ENCODE assay signal across 8 cellular contexts in genomic region chr4:83110222-83110945, GRCh38. TPM values are rescaled to one million over a fixed set of nuclear protein-coding genes. Genes with fewer than 3 reads are reported as not detected.
DNase-seq lines count a peak whose midpoint lies in the region; ATAC-seq and TF ChIP-seq lines count a peak whose summit lies in the region.

No MANE protein-coding gene starts in this region.

- intact Hi-C loops in activated CD4-positive, alpha-beta T cell treated with anti-CD3 and anti-CD28 coated beads for 36 hours (cut with DNase I, micrococcal nuclease): loop anchor here (1.0 to 10.0 kb wide), 17 partner anchors 36 to 736 kb away; partner anchors contain the start of genes COQ2 (in 2 of the 2), HELQ (in 2 of the 2), COPS4 (in 1 of the 2) and MRPS18C (in 1 of the 2)

- POLR2A ChIA-PET in activated CD4-positive, alpha-beta T cell treated with anti-CD3 and anti-CD28 coated beads for 36 hours (lab: Charles Lee): interaction anchor here (0.6 to 1.3 kb wide), 6 partner anchors 36 to 661 kb away, joined by 3 to 5 read pairs (median 4); partner anchors contain the start of genes COPS4 and COQ2

- peaks cover 49% of the 10 kb centered on the region for H3K4me1 Mint-ChIP-seq in activated CD4-positive, alpha-beta T cell treated with anti-CD3 and anti-CD28 coated beads for 36 hours

- no peaks in the 10 kb centered on the region for H3K27me3 Mint-ChIP-seq in activated CD4-positive, alpha-beta T cell treated with anti-CD3 and anti-CD28 coated beads for 36 hours

- H3K9me3 Mint-ChIP-seq in activated CD4-positive, alpha-beta T cell treated with anti-CD3 and anti-CD28 coated beads for 36 hours (ENCODE audit: low read depth): no peaks in the 10 kb centered on the region

- DNase-seq in AG20443 (ENCODE audit: low spot score) (peak; percentile 85), NCI-H345 (lab: John Stamatoyannopoulos, UW) (peak; percentile 94), coronary artery (ENCODE audit: low spot score) (peak; percentile 85), left kidney (ENCODE audit: low read depth, low spot score) (peak; percentile 94)
- peak; percentile 96 for DNase-seq in activated CD4-positive, alpha-beta T cell treated with anti-CD3 and anti-CD28 coated beads for 36 hours
- DNase-seq in stimulated activated CD4-positive, alpha-beta T cell treated with anti-CD3 and anti-CD28 coated beads, Interleukin-2, amount 100 ng/mL, for 24 hours: peak; percentile 91 to 93

- H3K4me3 Mint-ChIP-seq in activated CD4-positive, alpha-beta T cell treated with anti-CD3 and anti-CD28 coated beads for 36 hours: peak overlapping the region; percentile 91

- H3K27ac ChIP-seq in coronary artery: peak overlapping the region in 1 of 2 donors; percentile 54

- ATAC-seq in GM19023 (IDR thresholded peaks at IDR 0.05; ENCODE audit: unreplicated experiment): peak; percentile 79
- ATAC-seq in HG03280 (IDR thresholded peaks at IDR 0.05; ENCODE audit: unreplicated experiment): peak; percentile 85
- peak; percentile 81 for ATAC-seq in activated CD4-positive, alpha-beta T cell treated with anti-CD3 and anti-CD28 coated beads for 36 hours

- CTCF ChIA-PET in activated CD4-positive, alpha-beta T cell treated with anti-CD3 and anti-CD28 coated beads for 36 hours (lab: Charles Lee): interaction anchor here (0.6 to 4.3 kb wide), 30 partner anchors 10 to 314 kb away, joined by 3 to 29 read pairs (median 4); partner anchors contain the start of genes COPS4 and COQ2

- TF ChIP-seq CTCF in coronary artery (IDR thresholded peaks at IDR 0.05): peak; percentile 30

- peak overlapping the region; percentile 73 for H3K4me3 ChIP-seq in coronary artery

- H3K27ac Mint-ChIP-seq in activated CD4-positive, alpha-beta T cell treated with anti-CD3 and anti-CD28 coated beads for 36 hours: peak overlapping the region; percentile 96

- H3K36me3 Mint-ChIP-seq in activated CD4-positive, alpha-beta T cell treated with anti-CD3 and anti-CD28 coated beads for 36 hours (ENCODE audit: low read depth): peaks cover 18% of the 10 kb centered on the region

RNA-seq across cellular contexts. Expression of gene PLAC8, which starts 4.1 kb away (rescaled TPM):
- total RNA-seq in activated CD4-positive, alpha-beta T cell treated with anti-CD3 and anti-CD28 coated beads for 36 hours: 10 to 100 TPM; 54.4 to 72.3 TPM
